10 cellular contexts compared by ENCODE assay signal in the genomic region with DNA sequence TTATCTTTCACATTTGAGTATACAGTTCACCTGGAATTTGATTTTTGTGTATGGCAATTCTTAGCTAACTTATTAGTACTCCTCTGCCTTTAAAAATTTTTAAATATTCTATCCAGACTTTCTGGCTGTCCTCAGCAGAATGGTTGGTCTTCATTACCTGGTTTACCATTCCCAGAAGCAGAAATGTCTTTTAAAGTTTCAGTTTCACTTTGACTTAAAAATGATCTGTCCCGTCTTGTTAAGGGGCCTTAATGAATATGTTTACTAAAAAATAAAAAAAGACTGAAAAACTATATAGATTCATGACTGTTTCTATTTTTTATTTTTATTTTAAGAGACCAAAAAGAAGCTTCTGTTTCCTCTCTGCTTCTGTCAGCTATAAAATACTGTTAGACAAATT.
DNase-seq lines count a peak whose midpoint lies in the region; ATAC-seq and TF ChIP-seq lines count a peak whose summit lies in the region.
"Had no signal": no experiment of that assay in that cellular context is flagged by ENCODE, and none has a peak within 500 bp of the region (broad histone marks: within the 10 kb centered on the region; RNA-seq: fewer than 3 reads in every experiment).

No MANE protein-coding gene starts in this region.

- H2AK5ac ChIP-seq in mesendoderm (ENCODE audit: low read length) = no peak overlapping the region

- H3K4me3 ChIP-seq in hepatocyte = no peak overlapping the region
- peak overlapping the region; percentile 3 to 30 (median 14) for H3K4me3 ChIP-seq in stomach
- no peak overlapping the region for H3K4me3 ChIP-seq in mesendoderm (ENCODE audit: low read length)
- H3K4me3 ChIP-seq: SK-N-MC had no signal

- H3K9me3 ChIP-seq in hepatocyte (ENCODE audit: low read depth) = no peaks in the 10 kb centered on the region
- no peaks in the 10 kb centered on the region for H3K9me3 ChIP-seq in stomach

- H4K8ac ChIP-seq in mesendoderm (ENCODE audit: low read depth, low read length) = no peak overlapping the region

- TF ChIP-seq EP300 in stomach (IDR thresholded peaks at IDR 0.05) = no peak

- no peak for DNase-seq in activated T-cell treated with anti-CD3 and anti-CD28 coated beads, Interleukin-2, amount 50 U/mL, for 24 hours
- DNase-seq in activated T-cell treated with anti-CD3 and anti-CD28 coated beads for 4 hours (no peak), activated B cell treated with CpG ODN at 0.5 μM for 24 hours (no peak), hepatocyte (ENCODE audit: low spot score) (no peak), stomach (no peak), mesendoderm (no peak)

- no peak overlapping the region for H3K9ac ChIP-seq in mesendoderm (ENCODE audit: low read length)

- TF ChIP-seq CTCF in activated B cell treated with CpG ODN at 0.5 μM for 24 hours (IDR thresholded peaks at IDR 0.05) = no peak
- no peak for TF ChIP-seq CTCF in hepatocyte (IDR thresholded peaks at IDR 0.05; ENCODE audit: poor library complexity)
- TF ChIP-seq CTCF in stomach (IDR thresholded peaks at IDR 0.05) = no peak

- peak overlapping the region; percentile 19 for H3K27ac ChIP-seq in hepatocyte
- H3K27ac ChIP-seq in stomach = peak overlapping the region in 3 of 5 donors; percentile 58 to 73 (median 69)
- H3K27ac ChIP-seq in mesendoderm (ENCODE audit: low read depth, low read length) = no peak overlapping the region
- H3K27ac ChIP-seq: C4-2B, SK-N-MC had no signal

- H3K56ac ChIP-seq in mesendoderm (ENCODE audit: low read length) = no peak overlapping the region

- H3K36me3 Mint-ChIP-seq in activated T-cell treated with anti-CD3 and anti-CD28 coated beads, Interleukin-2, amount 50 U/mL, for 24 hours (ENCODE audit: low read depth) = no peaks in the 10 kb centered on the region
- peaks cover 13% of the 10 kb centered on the region for H3K36me3 Mint-ChIP-seq in activated B cell treated with CpG ODN at 0.5 μM for 24 hours (ENCODE audit: low read depth)

- H3K4me2 ChIP-seq in hepatocyte = peak overlapping the region; percentile 29
- H3K4me2 ChIP-seq in mesendoderm (ENCODE audit: low read length) = no peak overlapping the region

- H3K9me2 ChIP-seq in hepatocyte (replicated peaks; ENCODE audit: insufficient read depth) = no peaks in the 10 kb centered on the region

- no peak overlapping the region for H2BK5ac ChIP-seq in mesendoderm (ENCODE audit: low read length)

- no peak for ATAC-seq in activated B cell treated with CpG ODN at 0.5 μM for 24 hours (ENCODE audit: low read depth)
- ATAC-seq in HG03280 (IDR thresholded peaks at IDR 0.05; ENCODE audit: unreplicated experiment) = no peak
- ATAC-seq in GM21786 (IDR thresholded peaks at IDR 0.05; ENCODE audit: unreplicated experiment) = no peak

- no peak overlapping the region for H2AFZ ChIP-seq in hepatocyte

- no peaks in the 10 kb centered on the region for H3K27me3 ChIP-seq in hepatocyte
- no peaks in the 10 kb centered on the region for H3K27me3 ChIP-seq in stomach
- no peaks in the 10 kb centered on the region for H3K27me3 ChIP-seq in mesendoderm (ENCODE audit: insufficient read depth, low read length, poor library complexity)

- CTCF ChIA-PET in activated B cell treated with CpG ODN at 0.5 μM for 24 hours (lab: Charles Lee) = no interaction called here

- H4K20me1 ChIP-seq in hepatocyte (ENCODE audit: insufficient read depth, poor library complexity, severe bottlenecking) = no peaks in the 10 kb centered on the region

- peaks cover 80% of the 10 kb centered on the region for H3K4me1 Mint-ChIP-seq in activated T-cell treated with anti-CD3 and anti-CD28 coated beads, Interleukin-2, amount 50 U/mL, for 24 hours (ENCODE audit: low read depth)
- peaks cover 76% of the 10 kb centered on the region for H3K4me1 Mint-ChIP-seq in activated B cell treated with CpG ODN at 0.5 μM for 24 hours

- H3K4me1 ChIP-seq in hepatocyte (ENCODE audit: insufficient read depth) = peaks cover 5% of the 10 kb centered on the region
- H3K4me1 ChIP-seq in stomach = peaks cover 5 to 45% (median 28%) of the 10 kb centered on the region in 4 donors
- H3K4me1 ChIP-seq in mesendoderm (ENCODE audit: control insufficient read depth, low read depth, low read length) = no peaks in the 10 kb centered on the region

- H2BK120ac ChIP-seq in mesendoderm (ENCODE audit: low read depth, low read length) = no peak overlapping the region

- H3K79me2 ChIP-seq in hepatocyte (peaks cover 50% of the 10 kb centered on the region), mesendoderm (ENCODE audit: control insufficient read depth, insufficient read depth, low read length) (no peaks in the 10 kb centered on the region)

- no peaks in the 10 kb centered on the region for H3K9me3 Mint-ChIP-seq in activated T-cell treated with anti-CD3 and anti-CD28 coated beads, Interleukin-2, amount 50 U/mL, for 24 hours
- no peaks in the 10 kb centered on the region for H3K9me3 Mint-ChIP-seq in activated B cell treated with CpG ODN at 0.5 μM for 24 hours

- peak overlapping the region; percentile 92 for H3K27ac Mint-ChIP-seq in activated T-cell treated with anti-CD3 and anti-CD28 coated beads, Interleukin-2, amount 50 U/mL, for 24 hours
- H3K27ac Mint-ChIP-seq in activated B cell treated with CpG ODN at 0.5 μM for 24 hours = peak overlapping the region; percentile 41

- H3K4ac ChIP-seq in mesendoderm (ENCODE audit: low read depth, low read length) = no peak overlapping the region

- no peak overlapping the region for H4K5ac ChIP-seq in mesendoderm (ENCODE audit: low read length)

- intact Hi-C loops in activated B cell treated with CpG ODN at 0.5 μM for 24 hours (cut with micrococcal nuclease) = loop anchor here (1.0 kb wide), 1 partner anchor 57 kb away; no protein-coding TSS in a partner anchor
- intact Hi-C loops in stomach (cut with DNase I; ENCODE audit: low total_unique reads) = no loop called here

- no peak overlapping the region for H2BK15ac ChIP-seq in mesendoderm (replicated peaks; ENCODE audit: low read depth)

- no peak overlapping the region for H3K18ac ChIP-seq in mesendoderm (ENCODE audit: low read length)

- H3K36me3 ChIP-seq in hepatocyte (replicated peaks; ENCODE audit: insufficient read depth, low read depth) = no peaks in the 10 kb centered on the region
- no peaks in the 10 kb centered on the region for H3K36me3 ChIP-seq in stomach
- H3K36me3 ChIP-seq in mesendoderm (ENCODE audit: control insufficient read depth, insufficient read depth, low read length) = no peaks in the 10 kb centered on the region

- POLR2A ChIA-PET in activated B cell treated with CpG ODN at 0.5 μM for 24 hours (lab: Charles Lee) = interaction anchor here (1.1 to 2.1 kb wide), 4 partner anchors 56 to 71 kb away, joined by 3 to 17 read pairs (median 7); a partner anchor contains a TSS

- TF ChIP-seq POLR2A in stomach (IDR thresholded peaks at IDR 0.05) = no peak

- WGBS in hepatocyte (ENCODE audit: low lambda C conversion rate, missing lambda C conversion rate) = 78% methylated on average over 1 of the region's 1 CpG
- WGBS in stomach, 5 donors = 0 to 7% (median 6%) methylated on average over 1 of the region's 1 CpG
- no CpG with 5 or more reads among the region's 1 CpG for WGBS in mesendoderm (ENCODE audit: extremely low coverage, insufficient coverage, low lambda C conversion rate)

- no peaks in the 10 kb centered on the region for H3K27me3 Mint-ChIP-seq in activated T-cell treated with anti-CD3 and anti-CD28 coated beads, Interleukin-2, amount 50 U/mL, for 24 hours
- H3K27me3 Mint-ChIP-seq in activated B cell treated with CpG ODN at 0.5 μM for 24 hours = no peaks in the 10 kb centered on the region

- no peaks in the 10 kb centered on the region for H3K79me1 ChIP-seq in mesendoderm (ENCODE audit: low read length)

- H3K23ac ChIP-seq in mesendoderm (ENCODE audit: low read length) = no peak overlapping the region

- peak overlapping the region; percentile 77 for H3K4me3 Mint-ChIP-seq in activated T-cell treated with anti-CD3 and anti-CD28 coated beads, Interleukin-2, amount 50 U/mL, for 24 hours
- peak overlapping the region; percentile 46 for H3K4me3 Mint-ChIP-seq in activated B cell treated with CpG ODN at 0.5 μM for 24 hours

Comparison
In these comparisons a context has a peak if more than half of its experiments do, and no peak if none do; other contexts are left out.
1. H3K4me3 ChIP-seq: peak in stomach (4 of 4); none in hepatocyte (single experiment) and mesendoderm (single experiment).